ENCODE assay signal across 8 cellular contexts in genomic region chr5:122313001-122313402, GRCh38. TPM values are rescaled to one million over a fixed set of nuclear protein-coding genes. Genes with fewer than 3 reads are reported as not detected.
A peak's percentile ranks its signal among the peaks of the same experiment; 100 is the strongest.
DNase-seq lines count a peak whose midpoint lies in the region; ATAC-seq lines count a peak whose summit lies in the region.
"Had no signal": no experiment of that assay in that cellular context is flagged by ENCODE, and none has a peak within 500 bp of the region (broad histone marks: within the 10 kb centered on the region; RNA-seq: fewer than 3 reads in every experiment).

No MANE protein-coding gene starts in this region.

- H3K4me3 ChIP-seq in HUES64 (ENCODE audit: low read length) (peak overlapping the region; percentile 64), subcutaneous abdominal adipose tissue (ENCODE audit: low read depth in 1 of 5, low read length in 5 of 5) (peak overlapping the region; percentile 65 to 78 (median 71))

- H3K9ac ChIP-seq in HUES64 (ENCODE audit: low read depth, low read length) (no peak overlapping the region), subcutaneous abdominal adipose tissue (ENCODE audit: low read length in 5 of 5) (peak overlapping the region in 3 of 5 donors; percentile 55 to 63 (median 60))

- WGBS in HUES64, result 11% methylated on average over 12 of the region's 12 CpGs

- ATAC-seq in HG02970 (IDR thresholded peaks at IDR 0.05; ENCODE audit: low FRiP score, unreplicated experiment) (no peak), HG02642 (IDR thresholded peaks at IDR 0.05; ENCODE audit: poor library complexity, unreplicated experiment) (no peak)

- H3K27me3 ChIP-seq in HUES64 (ENCODE audit: insufficient read depth, low read length), result peaks cover 49% of the 10 kb centered on the region
- no peaks in the 10 kb centered on the region for H3K27me3 ChIP-seq in layer of hippocampus (ENCODE audit: control insufficient read depth, insufficient read depth, low read length)
- peaks cover 0 to 22% (median 13%) of the 10 kb centered on the region in 5 donors for H3K27me3 ChIP-seq in subcutaneous abdominal adipose tissue (ENCODE audit: control insufficient read depth in 5 of 5, insufficient read depth in 4 of 5, low read length in 5 of 5)

- DNase-seq in caudate nucleus (lab: John Stamatoyannopoulos, UW), result peak in 12 of 61 donors; percentile 5 to 40 (median 20)
- no peak for DNase-seq in activated effector memory CD4-positive, alpha-beta T cell treated with anti-CD3 and anti-CD28 coated beads, Interleukin-2, amount 50 U/mL, for 16 hours
- DNase-seq: SW 1271 had no signal

- H3K36me3 ChIP-seq in HUES64 (ENCODE audit: insufficient read depth, low read length), result no peaks in the 10 kb centered on the region
- H3K36me3 ChIP-seq in subcutaneous abdominal adipose tissue (ENCODE audit: control insufficient read depth in 5 of 5, insufficient read depth in 5 of 5, low read length in 5 of 5), result no peaks in the 10 kb centered on the region

- H3K9me3 ChIP-seq in HUES64 (ENCODE audit: insufficient read depth, low read depth, low read length) (no peaks in the 10 kb centered on the region), subcutaneous abdominal adipose tissue (ENCODE audit: control insufficient read depth in 5 of 5, low read length in 5 of 5) (no peaks in the 10 kb centered on the region)

- H3K27ac ChIP-seq in HUES64 (ENCODE audit: low read depth, low read length), result no peak overlapping the region
- H3K27ac ChIP-seq in caudate nucleus (ENCODE audit: low read depth, low read length), result peak overlapping the region; percentile 59
- H3K27ac ChIP-seq in layer of hippocampus (ENCODE audit: low read depth, low read length), result peak overlapping the region; percentile 6
- H3K27ac ChIP-seq in subcutaneous abdominal adipose tissue (ENCODE audit: low read depth, low read length), result peak overlapping the region; percentile 12

- H3K4me1 ChIP-seq in HUES64 (ENCODE audit: insufficient read depth, low read length) (peaks cover 16% of the 10 kb centered on the region; the same call in 1 of the 2 replicates), subcutaneous abdominal adipose tissue (ENCODE audit: control insufficient read depth in 5 of 5, insufficient read depth in 5 of 5, low read length in 5 of 5) (peaks cover 0 to 29% (median 28%) of the 10 kb centered on the region in 5 donors)

RNA-seq across cellular contexts. Expression of gene SNCAIP, which starts 1.0 kb away (rescaled TPM):
- 4.4 TPM for polyA plus RNA-seq in HUES64 (2013, experiment 1 of 2)
- polyA plus RNA-seq in HUES64 (2013, experiment 2 of 2), result 5.8 TPM
